Comparison of ENCODE assay signal across 8 cellular contexts in genomic region chr19:42301646-42302204, GRCh38. TPM values are rescaled to one million over a fixed set of nuclear protein-coding genes. Genes with fewer than 3 reads are reported as not detected.
DNase-seq lines count a peak whose midpoint lies in the region; ATAC-seq and TF ChIP-seq lines count a peak whose summit lies in the region.

A gene with protein sequence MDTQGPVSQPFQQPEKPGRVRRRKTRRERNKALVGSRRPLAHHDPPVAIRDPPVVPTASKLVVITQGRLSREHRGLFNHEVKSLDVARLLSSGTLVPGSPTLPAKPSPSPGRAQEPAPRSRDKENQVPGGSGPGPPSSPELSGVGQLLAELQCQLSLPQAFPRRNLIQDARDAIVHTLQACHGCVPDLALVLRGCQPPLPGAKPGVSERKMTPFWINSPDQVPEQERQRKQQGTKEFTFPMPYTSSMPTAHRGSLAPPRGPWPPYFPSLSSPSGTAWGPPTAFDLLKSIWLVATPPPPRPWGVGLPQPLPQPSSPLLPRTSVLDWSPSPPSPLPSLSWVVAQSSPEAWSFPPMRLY (plus strand): TSS chr19:42302132. CDS start chr19:42309585, 7,453 bp downstream.

- no peak for DNase-seq in activated CD4-positive, CD25-positive, alpha-beta regulatory T cell (lab: John Stamatoyannopoulos, UW)
- DNase-seq in LNCaP clone FGC (ENCODE audit: low read depth) (no peak), left lung (no peak), thoracic aorta (ENCODE audit: low spot score) (no peak), NCI-H128 (lab: John Stamatoyannopoulos, UW; ENCODE audit: unreplicated experiment) (no peak), NCI-H1930 (lab: John Stamatoyannopoulos, UW) (no peak)

- peak; percentile 5 to 23 for ATAC-seq in activated CD4-positive, CD25-positive, alpha-beta regulatory T cell treated with anti-CD3 and anti-CD28 coated beads, Interleukin-2, amount 50 U/mL, for 24 hours
- ATAC-seq in left lung (peak; percentile 58), thoracic aorta (ENCODE audit: insufficient number of reproducible peaks, low FRiP score, low read depth) (no peak)

- peaks cover 13% of the 10 kb centered on the region for H3K36me3 Mint-ChIP-seq in brain

- H3K27ac ChIP-seq in left lung, result peak within 1 kb of the TSS in 1 of 2 donors; percentile 61
- H3K27ac ChIP-seq in thoracic aorta, result no peak within 1 kb of the TSS

- intact Hi-C loops in left lung (cut with DNase I), result no loop called here

- H3K27me3 ChIP-seq in left lung, result no peaks in the 10 kb centered on the region
- no peaks in the 10 kb centered on the region for H3K27me3 ChIP-seq in thoracic aorta (replicated peaks; ENCODE audit: insufficient read depth)

- H3K27ac Mint-ChIP-seq in brain, result peak within 1 kb of the TSS; percentile 97 to 100 (median 99)

- H3K4me3 ChIP-seq in LNCaP clone FGC (ENCODE audit: low read depth, low read length) (peak within 1 kb of the TSS; percentile 67), left lung (peak within 1 kb of the TSS; percentile 58 to 70), thoracic aorta (peak within 1 kb of the TSS; percentile 76)

- H3K9me3 Mint-ChIP-seq in brain, result no peaks in the 10 kb centered on the region

- H3K4me1 ChIP-seq in left lung (peaks cover 0 to 9% of the 10 kb centered on the region in 2 donors), thoracic aorta (ENCODE audit: control insufficient read depth in 1 of 2, low read depth in 2 of 2) (peaks cover 5 to 8% of the 10 kb centered on the region in 2 donors)

- peak within 1 kb of the TSS; percentile 91 to 97 (median 92) for H3K4me3 Mint-ChIP-seq in brain

- TF ChIP-seq CTCF in LNCaP clone FGC (IDR thresholded peaks at IDR 0.05; ENCODE audit: control insufficient read depth, extremely low read depth, insufficient read depth) (no peak), brain (conservative IDR thresholded peaks at IDR 0.05) (no peak), left lung (IDR thresholded peaks at IDR 0.05) (no peak), thoracic aorta (IDR thresholded peaks at IDR 0.05) (no peak)

- H3K9me3 ChIP-seq in left lung (no peaks in the 10 kb centered on the region), thoracic aorta (no peaks in the 10 kb centered on the region)

- H3K36me3 ChIP-seq in left lung (no peaks in the 10 kb centered on the region), thoracic aorta (no peaks in the 10 kb centered on the region)

- H3K4me1 Mint-ChIP-seq in brain, result peaks cover 33% of the 10 kb centered on the region

- H3K27me3 Mint-ChIP-seq in brain, result peaks cover 10% of the 10 kb centered on the region

RNA-seq across cellular contexts. Expression of the gene that starts here (rescaled TPM):
- polyA plus RNA-seq in brain (ENCODE audit: insufficient read depth, low read depth, low replicate concordance), result 5.9 TPM
- total RNA-seq in left lung (1 to 10 TPM; 1.1 TPM), thoracic aorta (not detected)
